In the genomic region with DNA sequence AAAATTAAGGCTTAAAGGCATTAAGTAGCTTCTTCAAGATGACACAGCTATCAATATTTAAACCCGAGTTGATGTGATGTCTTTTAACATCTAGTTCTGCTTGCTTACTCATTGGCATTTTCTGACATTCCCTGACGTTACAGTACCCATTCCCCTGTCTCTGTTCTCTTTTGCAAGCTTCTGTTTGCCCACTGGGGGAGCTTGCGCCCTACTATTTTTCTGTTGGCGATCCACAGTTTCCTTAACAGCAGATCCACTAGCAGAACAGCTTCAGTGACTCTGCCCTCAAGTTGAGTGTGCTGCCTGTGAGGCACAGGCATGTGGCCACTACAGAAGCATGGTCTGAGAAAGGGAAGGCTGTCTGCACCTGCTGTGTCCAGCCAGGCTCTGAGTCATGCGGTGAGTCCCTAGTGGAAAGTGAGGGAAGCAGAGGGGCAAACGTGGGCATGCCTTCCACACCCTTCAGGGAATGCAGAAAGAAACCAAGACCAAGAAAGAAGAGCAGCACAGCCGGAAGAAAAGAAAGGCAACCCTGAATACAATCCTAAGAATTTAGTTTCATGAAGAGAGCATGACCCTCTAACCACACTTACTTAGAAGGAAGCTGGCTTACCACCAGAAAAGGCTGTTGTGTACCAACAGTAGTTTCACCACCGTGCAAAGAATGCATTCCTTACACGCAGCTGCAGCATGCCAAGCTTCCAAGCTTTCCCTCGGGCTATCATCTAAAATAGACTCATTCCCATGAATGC, we compare ENCODE assay signal across 1 cellular context.
TF ChIP-seq lines count a peak whose summit lies in the region.

No MANE protein-coding gene starts in this region.

TF ChIP-seq in A549, 52 proteins besides CTCF, POLR2A, EP300 and RAD21 (continued from another document):
- TF ChIP-seq BHLHE40 (IDR thresholded peaks at IDR 0.05; ENCODE audit: low read depth, low read length), result no peak
TF ChIP-seq in A549: peak in this region for 0.
